ENCODE assay signal across 21 cellular contexts in the genomic region with DNA sequence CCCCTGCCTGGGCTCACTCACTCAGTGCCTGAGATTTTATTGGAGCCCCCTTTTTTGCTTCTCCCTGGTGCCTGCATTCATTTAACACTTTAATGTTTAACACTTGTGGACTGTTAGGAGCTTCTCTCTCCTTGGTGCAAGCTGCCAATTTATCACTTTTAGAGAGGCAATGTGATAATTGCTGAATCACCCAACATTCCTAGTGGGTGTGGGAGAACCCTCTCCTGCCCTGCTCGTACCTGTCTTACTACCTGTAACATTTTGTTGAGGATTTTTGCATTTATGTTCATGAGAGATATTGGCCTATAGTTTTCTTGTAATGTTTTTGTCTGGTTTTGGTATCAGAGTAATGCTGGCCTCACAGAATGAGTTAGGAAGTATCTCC. TPM values are rescaled to one million over a fixed set of nuclear protein-coding genes. Genes with fewer than 3 reads are reported as not detected.
DNase-seq lines count a peak whose midpoint lies in the region; ATAC-seq and TF ChIP-seq lines count a peak whose summit lies in the region.
"Had no signal": no experiment of that assay in that cellular context is flagged by ENCODE, and none has a peak within 500 bp of the region (broad histone marks: within the 10 kb centered on the region; RNA-seq: fewer than 3 reads in every experiment).

No MANE protein-coding gene starts in this region.

- no peaks in the 10 kb centered on the region for H3K4me1 ChIP-seq in breast epithelium
- peaks cover 0 to 7% (median 0%) of the 10 kb centered on the region in 4 donors for H3K4me1 ChIP-seq in Peyer's patch
- H3K4me1 ChIP-seq: neural progenitor cell, uterus had no signal

- H3K36me3 ChIP-seq in breast epithelium = no peaks in the 10 kb centered on the region
- peaks cover 0 to 10% (median 0%) of the 10 kb centered on the region in 3 donors for H3K36me3 ChIP-seq in Peyer's patch
- H3K36me3 ChIP-seq: uterus had no signal

- BruUV-seq in MCF 10A (replicated peaks; lab: Mats Ljungman, UMichigan) = no TSS peak

- DNase-seq in MCF 10A (ENCODE audit: unreplicated experiment) (no peak), breast epithelium (ENCODE audit: low spot score in 2 of 2) (no peak), NCI-H226 (peak; percentile 60), epithelial cell of esophagus (ENCODE audit: low read depth) (peak; percentile 62), left colon (no peak), Peyer's patch (no peak)
- no peak for DNase-seq in T-helper 2 cell treated with Interferon-gamma antibody and Interleukin-4, amounts not matched to agents 5 μg/mL and 100 μg/mL, for 36 hours (ENCODE audit: low spot score)
- DNase-seq: CD8-positive, alpha-beta memory T cell; kidney glomerular epithelial cell; NCI-H1436; NCI-H2171 treated with DMSO at 0.1 percent for 48 hours; NCI-H69; psoas muscle; SHP77 treated with DMSO at 0.1 percent for 48 hours; stimulated activated CD4-positive, alpha-beta T cell treated with anti-CD3 and anti-CD28 coated beads, Interleukin-4, amount 100 ng/mL, for 1 hour; T-helper 1 cell; uterus had no signal

- H3K4me1 Mint-ChIP-seq in MCF 10A (ENCODE audit: insufficient read depth, unreplicated experiment) = peaks cover 47% of the 10 kb centered on the region
- H3K4me1 Mint-ChIP-seq in T-helper 2 cell treated with Interferon-gamma antibody and Interleukin-4, amounts not matched to agents 5 μg/mL and 100 μg/mL, for 36 hours (ENCODE audit: low read depth) = peaks cover 41% of the 10 kb centered on the region
- H3K4me1 Mint-ChIP-seq: neural progenitor cell had no signal

- H3K9me3 ChIP-seq in breast epithelium = peaks cover 0 to 13% of the 10 kb centered on the region in 2 donors
- H3K9me3 ChIP-seq in Peyer's patch = no peaks in the 10 kb centered on the region
- H3K9me3 ChIP-seq: psoas muscle, uterus had no signal

- H3K27me3 ChIP-seq in breast epithelium (no peaks in the 10 kb centered on the region), Peyer's patch (no peaks in the 10 kb centered on the region)
- H3K27me3 ChIP-seq: neural progenitor cell, uterus had no signal

- intact Hi-C loops in MCF 10A (cut with micrococcal nuclease) (no loop called here), breast epithelium (cut with DNase I; ENCODE audit: low total_unique reads) (no loop called here), left colon (cut with DNase I, micrococcal nuclease) (no loop called here)

- TF ChIP-seq CTCF in MCF 10A (IDR thresholded peaks at IDR 0.05; ENCODE audit: unreplicated experiment) (no peak), breast epithelium (IDR thresholded peaks at IDR 0.05) (no peak), epithelial cell of esophagus (IDR thresholded peaks at IDR 0.05; ENCODE audit: insufficient read depth, low read depth, low read length, missing control alignments) (no peak), Peyer's patch (IDR thresholded peaks at IDR 0.05) (no peak)

- no peak for TF ChIP-seq POLR2A in breast epithelium (IDR thresholded peaks at IDR 0.05)
- TF ChIP-seq POLR2A in Peyer's patch (IDR thresholded peaks at IDR 0.05) = no peak

- H3K4me3 ChIP-seq in breast epithelium (no peak overlapping the region), epithelial cell of esophagus (ENCODE audit: low read length) (no peak overlapping the region), Peyer's patch (no peak overlapping the region)
- H3K4me3 ChIP-seq: neural progenitor cell, psoas muscle, uterus had no signal

- no peak overlapping the region for H3K4me3 Mint-ChIP-seq in MCF 10A (ENCODE audit: unreplicated experiment)
- H3K4me3 Mint-ChIP-seq in T-helper 2 cell treated with Interferon-gamma antibody and Interleukin-4, amounts not matched to agents 5 μg/mL and 100 μg/mL, for 36 hours = no peak overlapping the region
- H3K4me3 Mint-ChIP-seq: mesothelial cell of epicardium, neural progenitor cell had no signal

- POLR2A ChIA-PET in MCF 10A (lab: Yijun Ruan, JAX) = interaction anchor here (1.7 to 6.3 kb wide), 3 partner anchors 9 to 16 kb away, joined by 5 to 95 read pairs (median 7); a partner anchor contains a TSS

- peaks cover 28% of the 10 kb centered on the region for H3K36me3 Mint-ChIP-seq in MCF 10A (ENCODE audit: insufficient read depth, unreplicated experiment)
- H3K36me3 Mint-ChIP-seq in T-helper 2 cell treated with Interferon-gamma antibody and Interleukin-4, amounts not matched to agents 5 μg/mL and 100 μg/mL, for 36 hours (ENCODE audit: low read depth) = peaks cover 68% of the 10 kb centered on the region

- CTCF ChIA-PET in MCF 10A (lab: Yijun Ruan, JAX) = interaction anchor here (1.0 kb wide), 1 partner anchor 15 kb away, joined by 3 read pairs; no protein-coding TSS in a partner anchor

- H3K27me3 Mint-ChIP-seq in MCF 10A (ENCODE audit: insufficient read depth, unreplicated experiment) = no peaks in the 10 kb centered on the region
- no peaks in the 10 kb centered on the region for H3K27me3 Mint-ChIP-seq in T-helper 2 cell treated with Interferon-gamma antibody and Interleukin-4, amounts not matched to agents 5 μg/mL and 100 μg/mL, for 36 hours (ENCODE audit: low read depth)

- H3K27ac ChIP-seq in breast epithelium = no peak overlapping the region
- H3K27ac ChIP-seq in Peyer's patch = no peak overlapping the region
- H3K27ac ChIP-seq: neural progenitor cell, psoas muscle, uterus, VCaP had no signal

- peak overlapping the region; percentile 60 for H3K27ac Mint-ChIP-seq in MCF 10A (ENCODE audit: low read depth, unreplicated experiment)
- no peak overlapping the region for H3K27ac Mint-ChIP-seq in T-helper 2 cell treated with Interferon-gamma antibody and Interleukin-4, amounts not matched to agents 5 μg/mL and 100 μg/mL, for 36 hours
- H3K27ac Mint-ChIP-seq: mesothelial cell of epicardium had no signal

- ATAC-seq in GM19455 (IDR thresholded peaks at IDR 0.05; ENCODE audit: unreplicated experiment) (no peak), left colon (no peak)
- ATAC-seq: psoas muscle had no signal

- H3K9me3 Mint-ChIP-seq in MCF 10A (ENCODE audit: unreplicated experiment) = peaks cover 5% of the 10 kb centered on the region
- peaks cover 37% of the 10 kb centered on the region for H3K9me3 Mint-ChIP-seq in T-helper 2 cell treated with Interferon-gamma antibody and Interleukin-4, amounts not matched to agents 5 μg/mL and 100 μg/mL, for 36 hours

RNA-seq across cellular contexts. Expression of a gene that starts 13.2 kb away (rescaled TPM):
- total RNA-seq in MCF 10A (2022) = 35.4 and 55.5 TPM in 2 replicates
- total RNA-seq in breast epithelium = 10 to 100 TPM; 19.0 to 25.2 (median 22.7) TPM
- total RNA-seq in left colon = 10 to 100 TPM; 15.9 to 19.4 TPM
- 10 to 100 TPM in 3 of 4 donors, 1 to 10 TPM in 1; 7.9 to 28.1 (median 16.2) TPM for total RNA-seq in Peyer's patch

RNA-seq across cellular contexts. Expression of a gene that starts 39.9 kb away (rescaled TPM):
- total RNA-seq in MCF 10A (2022) (29.6 and 34.2 TPM in 2 replicates), breast epithelium (10 to 100 TPM; 13.1 to 60.3 (median 13.2) TPM), left colon (1 to 10 TPM; 3.2 to 6.1 TPM), Peyer's patch (1 to 10 TPM; 1.2 to 5.8 (median 3.7) TPM)

Comparison
In these comparisons a context has a peak if more than half of its experiments do, and no peak if none do; other contexts are left out.
1. DNase-seq: peak in NCI-H226 (single experiment) and epithelial cell of esophagus (single experiment); none in MCF 10A (single experiment), breast epithelium (0 of 2), T-helper 2 cell treated with Interferon-gamma antibody and Interleukin-4, amounts not matched to agents 5 μg/mL and 100 μg/mL, for 36 hours (single experiment), left colon (0 of 2) and Peyer's patch (0 of 3).